In genomic region chr10:95229724-95230627, GRCh38 we compare ENCODE assay signal across 8 cellular contexts. TPM values are rescaled to one million over a fixed set of nuclear protein-coding genes. Genes with fewer than 3 reads are reported as not detected.
DNase-seq lines count a peak whose midpoint lies in the region; ATAC-seq and TF ChIP-seq lines count a peak whose summit lies in the region.

No MANE protein-coding gene starts in this region.

- H3K27ac Mint-ChIP-seq in memory B cell = peak overlapping the region; percentile 90

- peaks cover 9% of the 10 kb centered on the region for H3K36me3 Mint-ChIP-seq in memory B cell

- intact Hi-C loops in breast epithelium (cut with DNase I; ENCODE audit: low total_unique reads) = no loop called here

- in situ Hi-C loops in ACHN (cut with HindIII; ENCODE audit: low pct_ligation_motif_present, low pct_unique_long_range_greater_than_20kb, low sequenced_read_pairs) = no loop called here

- TF ChIP-seq CTCF in breast epithelium (IDR thresholded peaks at IDR 0.05) = no peak

- no peak for TF ChIP-seq POLR2A in breast epithelium (IDR thresholded peaks at IDR 0.05)

- peak overlapping the region; percentile 94 for H3K4me3 Mint-ChIP-seq in memory B cell

- no peaks in the 10 kb centered on the region for H3K4me1 ChIP-seq in breast epithelium

- peaks cover 12% of the 10 kb centered on the region for H3K4me1 Mint-ChIP-seq in memory B cell

- H3K27me3 Mint-ChIP-seq in memory B cell = no peaks in the 10 kb centered on the region

- H3K27ac ChIP-seq in breast epithelium = peak overlapping the region in 1 of 2 donors; percentile 65

- H3K9me3 ChIP-seq in breast epithelium = no peaks in the 10 kb centered on the region

- no peaks in the 10 kb centered on the region for H3K27me3 ChIP-seq in breast epithelium

- DNase-seq in ACHN (peak; percentile 99), HS-5 (ENCODE audit: low read depth) (peak; percentile 97), breast epithelium (ENCODE audit: low spot score in 2 of 2) (no peak), memory B cell (ENCODE audit: low spot score in 2 of 2) (no peak), NCI-H2029 treated with DMSO at 0.1 percent for 48 hours (lab: John Stamatoyannopoulos, UW) (no peak)
- DNase-seq in stimulated activated CD8-positive, alpha-beta memory T cell treated with anti-CD3 and anti-CD28 coated beads, Interleukin-4, amount 100 ng/mL, for 48 hours = no peak

- no peak for ATAC-seq in memory B cell (ENCODE audit: low read depth)
- ATAC-seq in GM19324 (IDR thresholded peaks at IDR 0.05; ENCODE audit: low FRiP score, unreplicated experiment) = no peak
- ATAC-seq in GM19035 (IDR thresholded peaks at IDR 0.05; ENCODE audit: unreplicated experiment) = no peak

- no peaks in the 10 kb centered on the region for H3K36me3 ChIP-seq in breast epithelium

- no peaks in the 10 kb centered on the region for H3K9me3 Mint-ChIP-seq in memory B cell

- H3K4me3 ChIP-seq in breast epithelium = peak overlapping the region in 2 of 3 donors; percentile 53 to 57

RNA-seq across cellular contexts. Expression of gene ACSM6, which starts 35.9 kb away (rescaled TPM):
- total RNA-seq in breast epithelium = under 1 TPM in 1 of 3 donors, not detected in 2; 0.66 TPM

Comparison
In these comparisons a context has a peak if more than half of its experiments do, and no peak if none do; other contexts are left out.
1. DNase-seq: peak in ACHN (single experiment) and HS-5 (single experiment); none in breast epithelium (0 of 2), memory B cell (0 of 2), NCI-H2029 treated with DMSO at 0.1 percent for 48 hours (single experiment) and stimulated activated CD8-positive, alpha-beta memory T cell treated with anti-CD3 and anti-CD28 coated beads, Interleukin-4, amount 100 ng/mL, for 48 hours (single experiment).